Comparison of ENCODE assay signal across 2 cellular contexts in genomic region chr15:89830622-89831021, GRCh38.
A peak's percentile ranks its signal among the peaks of the same experiment; 100 is the strongest.
TF ChIP-seq lines count a peak whose summit lies in the region.

No MANE protein-coding gene starts in this region.

TF ChIP-seq in IMR-90, 13 proteins besides CTCF, POLR2A, EP300 and RAD21:
- TF ChIP-seq RFX5 (IDR thresholded peaks at IDR 0.05; ENCODE audit: low read depth, low read length) (no peak), MAZ (IDR thresholded peaks at IDR 0.05; ENCODE audit: borderline replicate concordance, low read depth, low read length) (no peak), BHLHE40 (IDR thresholded peaks at IDR 0.05; ENCODE audit: low read depth, low read length) (no peak), ELK1 (IDR thresholded peaks at IDR 0.05; ENCODE audit: borderline replicate concordance, low read depth, low read length) (no peak), FOS (IDR thresholded peaks at IDR 0.05; ENCODE audit: low read depth, low read length) (no peak), MAFK (IDR thresholded peaks at IDR 0.05; ENCODE audit: low read depth, low read length) (no peak), NFE2L2 (IDR thresholded peaks at IDR 0.05; ENCODE audit: low read depth, low read length) (no peak)

TF ChIP-seq in K562, 482 proteins besides CTCF, POLR2A, EP300 and RAD21:
- TF ChIP-seq HSF4 (CRISPR knock-in tag; IDR thresholded peaks at IDR 0.05; ENCODE audit: borderline replicate concordance) (no peak), POLR2G (IDR thresholded peaks at IDR 0.05; ENCODE audit: low read depth, low read length) (0 out of 2 replicates have a peak, but pooled peaks have one; percentile 16)
